ENCODE assay signal across 8 cellular contexts in genomic region chr10:17229717-17229966, GRCh38. TPM values are rescaled to one million over a fixed set of nuclear protein-coding genes. Genes with fewer than 3 reads are reported as not detected.
DNase-seq lines count a peak whose midpoint lies in the region; ATAC-seq and TF ChIP-seq lines count a peak whose summit lies in the region.

No MANE protein-coding gene starts in this region.

- ATAC-seq in GM19455 (IDR thresholded peaks at IDR 0.05; ENCODE audit: unreplicated experiment) = peak; percentile 2
- ATAC-seq in WTC11 = peak; percentile 14
- ATAC-seq in HG02763 (IDR thresholded peaks at IDR 0.05; ENCODE audit: unreplicated experiment) = no peak

- intact Hi-C loops in A673 (cut with micrococcal nuclease; ENCODE audit: unreplicated experiment) (loop anchor here (2.0 to 5.0 kb wide), 3 partner anchors 29 to 277 kb away; partner anchors contain the start of gene TRDMT1), stomach (cut with DNase I; ENCODE audit: low total_unique reads) (no loop called here)

- peaks cover 13% of the 10 kb centered on the region for H3K36me3 Mint-ChIP-seq in WTC11

- H3K9me3 ChIP-seq in A673 (ENCODE audit: low read depth, low read length, poor library complexity, severe bottlenecking) (no peaks in the 10 kb centered on the region), stomach (no peaks in the 10 kb centered on the region)

- TF ChIP-seq CTCF in A673 (conservative IDR thresholded peaks at IDR 0.05; ENCODE audit: low read depth, low read length) (no peak), WTC11 (IDR thresholded peaks at IDR 0.05) (no peak), stomach (IDR thresholded peaks at IDR 0.05) (no peak)

- no peak for TF ChIP-seq EP300 in stomach (IDR thresholded peaks at IDR 0.05)

- POLR2A ChIA-PET in A673 (lab: Charles Lee; ENCODE audit: low non-redundant PET) = no interaction called here
- POLR2A ChIA-PET in WTC11 (lab: Charles Lee) = interaction anchor here (0.9 kb wide), 1 partner anchor 329 kb away, joined by 5 read pairs; no protein-coding TSS in a partner anchor

- TF ChIP-seq POLR2A in stomach (IDR thresholded peaks at IDR 0.05) = no peak

- 0 to 1% (median 0%) methylated on average over 17 to 21 of the region's 21 CpGs for WGBS in stomach, 5 donors

- peak overlapping the region; percentile 93 for H3K4me3 Mint-ChIP-seq in WTC11

- peak overlapping the region; percentile 93 for H3K27ac ChIP-seq in A673 (ENCODE audit: low read depth, low read length, poor library complexity, severe bottlenecking)
- peak overlapping the region; percentile 73 to 99 (median 97) for H3K27ac ChIP-seq in stomach

- H3K4me3 ChIP-seq in A673 (ENCODE audit: low read depth, low read length, poor library complexity, severe bottlenecking) = peak overlapping the region; percentile 96
- peak overlapping the region; percentile 55 for H3K4me3 ChIP-seq in iPS-11a (ENCODE audit: low read depth, low read length)
- H3K4me3 ChIP-seq in stomach = peak overlapping the region; percentile 66 to 85 (median 78)

- peaks cover 42% of the 10 kb centered on the region for H3K36me3 ChIP-seq in A673 (ENCODE audit: insufficient read depth, low read length, poor library complexity, severe bottlenecking)
- peaks cover 21 to 36% (median 30%) of the 10 kb centered on the region in 4 donors for H3K36me3 ChIP-seq in stomach

- peaks cover 22% of the 10 kb centered on the region for H3K4me1 Mint-ChIP-seq in WTC11

- H3K4me1 ChIP-seq in A673 (ENCODE audit: insufficient read depth, low read length, poor library complexity, severe bottlenecking) = peaks cover 42% of the 10 kb centered on the region
- peaks cover 31 to 75% (median 67%) of the 10 kb centered on the region in 4 donors for H3K4me1 ChIP-seq in stomach

- BruUV-seq in A673 (replicated peaks; lab: Mats Ljungman, UMichigan) = no TSS peak

- no peak overlapping the region for H3K27ac Mint-ChIP-seq in WTC11

- no peaks in the 10 kb centered on the region for H3K27me3 ChIP-seq in A673 (replicated peaks; ENCODE audit: insufficient read depth, low read depth, low read length, poor library complexity)
- peaks cover 0 to 12% (median 7%) of the 10 kb centered on the region in 3 donors for H3K27me3 ChIP-seq in stomach

- H3K9me3 Mint-ChIP-seq in WTC11 = no peaks in the 10 kb centered on the region

- DNase-seq in A673 (ENCODE audit: low spot score) = no peak
- DNase-seq in WTC11 (ENCODE audit: low spot score) = no peak
- no peak for DNase-seq in stomach
- DNase-seq in stimulated activated CD4-positive, alpha-beta T cell treated with anti-CD3 and anti-CD28 coated beads, Interleukin-12 subunit alpha, Interleukin-12 subunit beta, amount 100 ng/mL, for 4 hours = no peak
- no peak for DNase-seq in activated CD4-positive, alpha-beta T cell treated with anti-CD3 and anti-CD28 coated beads, Interleukin-2, amount 50 U/mL, for 48 hours

- CTCF ChIA-PET in A673 (lab: Charles Lee) (no interaction called here), WTC11 (lab: Charles Lee) (interaction anchor here (0.6 to 2.4 kb wide), 13 partner anchors 11 to 412 kb away, joined by 3 to 20 read pairs (median 4); partner anchors contain the start of genes RSU1 and TRDMT1)

- H3K27me3 Mint-ChIP-seq in WTC11 (ENCODE audit: low read depth) = peaks cover 54% of the 10 kb centered on the region

TF ChIP-seq in WTC11, 78 proteins besides CTCF, POLR2A, EP300 and RAD21 (continues in another document):
- no peak for TF ChIP-seq OVOL2 (CRISPR knock-in tag; IDR thresholded peaks at IDR 0.05; ENCODE audit: borderline replicate concordance)
- TF ChIP-seq, protein P1, sequence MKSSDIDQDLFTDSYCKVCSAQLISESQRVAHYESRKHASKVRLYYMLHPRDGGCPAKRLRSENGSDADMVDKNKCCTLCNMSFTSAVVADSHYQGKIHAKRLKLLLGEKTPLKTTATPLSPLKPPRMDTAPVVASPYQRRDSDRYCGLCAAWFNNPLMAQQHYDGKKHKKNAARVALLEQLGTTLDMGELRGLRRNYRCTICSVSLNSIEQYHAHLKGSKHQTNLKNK (CRISPR knock-in tag; IDR thresholded peaks at IDR 0.05) = no peak
- no peak for TF ChIP-seq NFYB (CRISPR knock-in tag; conservative IDR thresholded peaks at IDR 0.05; ENCODE audit: low read depth)
- TF ChIP-seq ZNF423 (CRISPR knock-in tag; IDR thresholded peaks at IDR 0.05) = no peak
- peak; percentile 19 for TF ChIP-seq ZNF317 (CRISPR knock-in tag; IDR thresholded peaks at IDR 0.05; ENCODE audit: borderline replicate concordance, low read depth)
- TF ChIP-seq, protein P2, sequence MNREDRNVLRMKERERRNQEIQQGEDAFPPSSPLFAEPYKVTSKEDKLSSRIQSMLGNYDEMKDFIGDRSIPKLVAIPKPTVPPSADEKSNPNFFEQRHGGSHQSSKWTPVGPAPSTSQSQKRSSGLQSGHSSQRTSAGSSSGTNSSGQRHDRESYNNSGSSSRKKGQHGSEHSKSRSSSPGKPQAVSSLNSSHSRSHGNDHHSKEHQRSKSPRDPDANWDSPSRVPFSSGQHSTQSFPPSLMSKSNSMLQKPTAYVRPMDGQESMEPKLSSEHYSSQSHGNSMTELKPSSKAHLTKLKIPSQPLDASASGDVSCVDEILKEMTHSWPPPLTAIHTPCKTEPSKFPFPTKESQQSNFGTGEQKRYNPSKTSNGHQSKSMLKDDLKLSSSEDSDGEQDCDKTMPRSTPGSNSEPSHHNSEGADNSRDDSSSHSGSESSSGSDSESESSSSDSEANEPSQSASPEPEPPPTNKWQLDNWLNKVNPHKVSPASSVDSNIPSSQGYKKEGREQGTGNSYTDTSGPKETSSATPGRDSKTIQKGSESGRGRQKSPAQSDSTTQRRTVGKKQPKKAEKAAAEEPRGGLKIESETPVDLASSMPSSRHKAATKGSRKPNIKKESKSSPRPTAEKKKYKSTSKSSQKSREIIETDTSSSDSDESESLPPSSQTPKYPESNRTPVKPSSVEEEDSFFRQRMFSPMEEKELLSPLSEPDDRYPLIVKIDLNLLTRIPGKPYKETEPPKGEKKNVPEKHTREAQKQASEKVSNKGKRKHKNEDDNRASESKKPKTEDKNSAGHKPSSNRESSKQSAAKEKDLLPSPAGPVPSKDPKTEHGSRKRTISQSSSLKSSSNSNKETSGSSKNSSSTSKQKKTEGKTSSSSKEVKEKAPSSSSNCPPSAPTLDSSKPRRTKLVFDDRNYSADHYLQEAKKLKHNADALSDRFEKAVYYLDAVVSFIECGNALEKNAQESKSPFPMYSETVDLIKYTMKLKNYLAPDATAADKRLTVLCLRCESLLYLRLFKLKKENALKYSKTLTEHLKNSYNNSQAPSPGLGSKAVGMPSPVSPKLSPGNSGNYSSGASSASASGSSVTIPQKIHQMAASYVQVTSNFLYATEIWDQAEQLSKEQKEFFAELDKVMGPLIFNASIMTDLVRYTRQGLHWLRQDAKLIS (CRISPR knock-in tag; IDR thresholded peaks at IDR 0.05; ENCODE audit: borderline replicate concordance) = peak; percentile 92; the same call in 1 of the 2 replicates
- no peak for TF ChIP-seq ETV6 (CRISPR knock-in tag; IDR thresholded peaks at IDR 0.05)
- no peak; the same call in 1 of the 2 replicates for TF ChIP-seq ELF4 (CRISPR knock-in tag; IDR thresholded peaks at IDR 0.05; ENCODE audit: low read depth)
- TF ChIP-seq IRF2 (CRISPR knock-in tag; IDR thresholded peaks at IDR 0.05; ENCODE audit: borderline replicate concordance, low read depth) = no peak
- TF ChIP-seq HMGXB4 (CRISPR knock-in tag; IDR thresholded peaks at IDR 0.05) = peak; percentile 77
- no peak for TF ChIP-seq TEAD1 (CRISPR knock-in tag; IDR thresholded peaks at IDR 0.05)
- no peak for TF ChIP-seq SOX15 (CRISPR knock-in tag; IDR thresholded peaks at IDR 0.05)
- TF ChIP-seq TCF7 (CRISPR knock-in tag; IDR thresholded peaks at IDR 0.05; ENCODE audit: low read depth) = no peak
- TF ChIP-seq NR1H2 (CRISPR knock-in tag; IDR thresholded peaks at IDR 0.05) = peak; percentile 48
- TF ChIP-seq CBFB (CRISPR knock-in tag; IDR thresholded peaks at IDR 0.05; ENCODE audit: low read depth) = 0 out of 2 replicates have a peak, but pooled peaks have one; percentile 5
- TF ChIP-seq ZNF121 (CRISPR knock-in tag; IDR thresholded peaks at IDR 0.05) = no peak
- no peak for TF ChIP-seq PRRX2 (CRISPR knock-in tag; IDR thresholded peaks at IDR 0.05)
- no peak; the same call in 1 of the 2 replicates for TF ChIP-seq ATF1 (CRISPR knock-in tag; IDR thresholded peaks at IDR 0.05)
- TF ChIP-seq, protein P3, sequence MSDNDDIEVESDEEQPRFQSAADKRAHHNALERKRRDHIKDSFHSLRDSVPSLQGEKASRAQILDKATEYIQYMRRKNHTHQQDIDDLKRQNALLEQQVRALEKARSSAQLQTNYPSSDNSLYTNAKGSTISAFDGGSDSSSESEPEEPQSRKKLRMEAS (CRISPR knock-in tag; IDR thresholded peaks at IDR 0.05) = peak; percentile 41
- TF ChIP-seq EMX1 (CRISPR knock-in tag; IDR thresholded peaks at IDR 0.05) = no peak
- no peak for TF ChIP-seq FOXK1 (CRISPR knock-in tag; IDR thresholded peaks at IDR 0.05)

RNA-seq across cellular contexts. Expression of gene VIM, which starts 1.6 kb away (rescaled TPM):
- total RNA-seq in A673 (2021) = 1,489 and 1,873 TPM in 2 replicates
- total RNA-seq in WTC11 (2021) = 65.0 to 74.1 TPM (median 66.2 TPM) in 3 replicates
- total RNA-seq in stomach = 100 to 1,000 TPM; 348 to 723 (median 536) TPM
- polyA plus RNA-seq in stomach = 100 to 1,000 TPM; 269 to 570 (median 340) TPM

RNA-seq across cellular contexts. Expression of gene TRDMT1, which starts 28.2 kb away (rescaled TPM):
- total RNA-seq in A673 (2021) = 14.0 and 14.1 TPM in 2 replicates
- 10.6 to 11.7 TPM (median 11.0 TPM) in 3 replicates for total RNA-seq in WTC11 (2021)
- total RNA-seq in stomach = 10 to 100 TPM in 3 of 5 donors, 1 to 10 TPM in 2; 2.9 to 44.9 (median 10.7) TPM
- 1 to 10 TPM; 1.4 to 3.9 (median 3.4) TPM for polyA plus RNA-seq in stomach
